In genomic region chr19:13095934-13096890, GRCh38 we compare ENCODE assay signal across 1 cellular context.
TF ChIP-seq lines count a peak whose summit lies in the region.

No MANE protein-coding gene starts in this region.

TF ChIP-seq in HEK293, 187 proteins besides CTCF, POLR2A, EP300 and RAD21 (continued from another document and continues in another):
- no peak for TF ChIP-seq REST (tag by site-specific recombination; IDR thresholded peaks at IDR 0.05)
- no peak for TF ChIP-seq ZNF837 (tag by site-specific recombination; IDR thresholded peaks at IDR 0.05)
- no peak for TF ChIP-seq SP2 (tag by site-specific recombination; IDR thresholded peaks at IDR 0.05)
- no peak for TF ChIP-seq ZNF24 (tag by site-specific recombination; IDR thresholded peaks at IDR 0.05)
- TF ChIP-seq ZNF157 (tag by site-specific recombination; IDR thresholded peaks at IDR 0.05) = no peak
- TF ChIP-seq YY1 (tag by site-specific recombination; IDR thresholded peaks at IDR 0.05) = no peak
- TF ChIP-seq YY2 (tag by site-specific recombination; IDR thresholded peaks at IDR 0.05) = no peak
- TF ChIP-seq HOXC10 (CRISPR knock-in tag; IDR thresholded peaks at IDR 0.05) = no peak
- TF ChIP-seq ZNF433 (tag by site-specific recombination; IDR thresholded peaks at IDR 0.05; ENCODE audit: low read depth) = no peak
- no peak for TF ChIP-seq ZNF214 (tag by site-specific recombination; IDR thresholded peaks at IDR 0.05; ENCODE audit: borderline replicate concordance)
- TF ChIP-seq ZFP69B (tag by site-specific recombination; IDR thresholded peaks at IDR 0.05) = no peak
- no peak for TF ChIP-seq HOXD13 (CRISPR knock-in tag; IDR thresholded peaks at IDR 0.05; ENCODE audit: borderline replicate concordance)
- TF ChIP-seq BCL11A (tag by site-specific recombination; IDR thresholded peaks at IDR 0.05; ENCODE audit: low read depth) = no peak
- peak; percentile 34; the same call in 1 of the 2 replicates for TF ChIP-seq WT1 (tag by site-specific recombination; IDR thresholded peaks at IDR 0.05)
- no peak for TF ChIP-seq ZNF155 (tag by site-specific recombination; IDR thresholded peaks at IDR 0.05)
- TF ChIP-seq SCRT2 (tag by site-specific recombination; IDR thresholded peaks at IDR 0.05) = no peak
- no peak for TF ChIP-seq ZNF266 (tag by site-specific recombination; IDR thresholded peaks at IDR 0.05; ENCODE audit: low read depth)
- no peak for TF ChIP-seq ELK4 (IDR thresholded peaks at IDR 0.05; ENCODE audit: borderline replicate concordance, low read depth, low read length)
- peak; percentile 56; the same call in 1 of the 2 replicates for TF ChIP-seq ZNF341 (tag by site-specific recombination; IDR thresholded peaks at IDR 0.05; ENCODE audit: low read depth)
- no peak for TF ChIP-seq HOXA7 (CRISPR knock-in tag; IDR thresholded peaks at IDR 0.05; ENCODE audit: borderline replicate concordance)
- TF ChIP-seq ZNF362 (tag by site-specific recombination; IDR thresholded peaks at IDR 0.05) = no peak
- TF ChIP-seq ZSCAN23 (tag by site-specific recombination; IDR thresholded peaks at IDR 0.05) = no peak
- no peak for TF ChIP-seq ZNF426 (tag by site-specific recombination; IDR thresholded peaks at IDR 0.05)
- peak; percentile 20 for TF ChIP-seq ZNF398 (tag by site-specific recombination; IDR thresholded peaks at IDR 0.05)
- TF ChIP-seq ZNF548 (tag by site-specific recombination; IDR thresholded peaks at IDR 0.05) = no peak
- no peak for TF ChIP-seq FEZF1 (tag by site-specific recombination; IDR thresholded peaks at IDR 0.05)
- TF ChIP-seq ZNF366 (tag by site-specific recombination; conservative IDR thresholded peaks at IDR 0.05) = peak; percentile 67; the same call in 1 of the 2 replicates
- no peak for TF ChIP-seq KLF10 (tag by site-specific recombination; IDR thresholded peaks at IDR 0.05)
- no peak for TF ChIP-seq ZNF670 (tag by site-specific recombination; IDR thresholded peaks at IDR 0.05; ENCODE audit: low read depth)
- no peak for TF ChIP-seq ZFHX2 (tag by site-specific recombination; conservative IDR thresholded peaks at IDR 0.05)
- TF ChIP-seq ZNF664 (tag by site-specific recombination; IDR thresholded peaks at IDR 0.05) = no peak
- no peak for TF ChIP-seq ZNF404 (tag by site-specific recombination; IDR thresholded peaks at IDR 0.05)
- no peak for TF ChIP-seq SALL2 (tag by site-specific recombination; IDR thresholded peaks at IDR 0.05; ENCODE audit: borderline replicate concordance)
- TF ChIP-seq ZNF701 (tag by site-specific recombination; IDR thresholded peaks at IDR 0.05) = no peak
- TF ChIP-seq ZNF169 (tag by site-specific recombination; IDR thresholded peaks at IDR 0.05) = no peak
- TF ChIP-seq SP7 (tag by site-specific recombination; IDR thresholded peaks at IDR 0.05) = peak; percentile 47; the same call in 1 of the 2 replicates
- TF ChIP-seq ZNF394 (tag by site-specific recombination; IDR thresholded peaks at IDR 0.05; ENCODE audit: borderline replicate concordance) = no peak
- TF ChIP-seq TCF7L2 (IDR thresholded peaks at IDR 0.05; ENCODE audit: borderline replicate concordance, low read depth, low read length) = 0 out of 2 replicates have a peak, but pooled peaks have one; percentile 54
- no peak for TF ChIP-seq PRDM6 (tag by site-specific recombination; IDR thresholded peaks at IDR 0.05)
- no peak for TF ChIP-seq ZNF292 (tag by site-specific recombination; IDR thresholded peaks at IDR 0.05; ENCODE audit: borderline replicate concordance, low read depth)
- TF ChIP-seq ZNF449 (tag by site-specific recombination; IDR thresholded peaks at IDR 0.05) = no peak
- no peak for TF ChIP-seq ZBTB8A (tag by site-specific recombination; IDR thresholded peaks at IDR 0.05)
- TF ChIP-seq ZNF19 (tag by site-specific recombination; IDR thresholded peaks at IDR 0.05; ENCODE audit: low read depth) = no peak
- TF ChIP-seq ZNF239 (tag by site-specific recombination; IDR thresholded peaks at IDR 0.05) = no peak
- no peak for TF ChIP-seq ZNF280D (tag by site-specific recombination; IDR thresholded peaks at IDR 0.05)
- TF ChIP-seq PRDM2 (tag by site-specific recombination; IDR thresholded peaks at IDR 0.05; ENCODE audit: borderline replicate concordance) = no peak
